1 cellular context compared by ENCODE assay signal in genomic region chr14:75667099-75667498, GRCh38.
TF ChIP-seq lines count a peak whose summit lies in the region.

No MANE protein-coding gene starts in this region.

TF ChIP-seq in GM12878, 131 proteins besides CTCF, POLR2A, EP300 and RAD21 (continued from another document):
- TF ChIP-seq ZNF687 (IDR thresholded peaks at IDR 0.05) (no peak), KLF5 (IDR thresholded peaks at IDR 0.05; ENCODE audit: partially characterized antibody) (no peak), ZBTB11 (CRISPR knock-in tag; IDR thresholded peaks at IDR 0.05) (no peak), FOXK2 (IDR thresholded peaks at IDR 0.05) (no peak), HCFC1 (IDR thresholded peaks at IDR 0.05; ENCODE audit: low read length) (no peak), CREB1 (IDR thresholded peaks at IDR 0.05; ENCODE audit: low read depth) (no peak), BACH1 (IDR thresholded peaks at IDR 0.05; ENCODE audit: borderline replicate concordance) (no peak), ZSCAN29 (IDR thresholded peaks at IDR 0.05) (no peak), BCLAF1 (IDR thresholded peaks at IDR 0.05) (no peak), SMC3 (IDR thresholded peaks at IDR 0.05; ENCODE audit: borderline replicate concordance, low read length) (no peak), RBBP5 (conservative IDR thresholded peaks at IDR 0.05) (no peak), FOS (IDR thresholded peaks at IDR 0.05; ENCODE audit: borderline replicate concordance, extremely low read depth, insufficient read length) (no peak), POU2F2 (IDR thresholded peaks at IDR 0.05; ENCODE audit: borderline replicate concordance, low read depth, low read length) (no peak)
